ENCODE assay signal across 22 cellular contexts in the genomic region with DNA sequence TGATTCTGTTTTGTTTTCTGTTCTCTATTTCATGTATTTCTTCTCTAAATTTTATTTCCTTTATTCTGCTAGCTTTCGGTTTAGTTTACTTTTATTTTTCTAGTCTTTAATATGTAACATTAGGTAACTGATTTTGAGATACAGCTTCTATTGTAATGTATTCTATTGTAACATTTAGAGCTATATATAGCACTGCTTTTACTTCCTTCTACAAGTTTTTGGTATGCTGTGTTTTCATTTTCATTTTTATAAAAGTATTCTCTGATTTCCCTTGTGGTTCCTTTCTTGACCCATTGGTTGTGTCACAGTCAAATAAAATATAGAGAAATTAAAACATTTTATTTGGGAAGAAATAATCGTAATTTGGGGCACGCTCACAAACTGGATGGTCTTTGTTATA. TPM values are rescaled to one million over a fixed set of nuclear protein-coding genes. Genes with fewer than 3 reads are reported as not detected.
A peak's percentile ranks its signal among the peaks of the same experiment; 100 is the strongest.
DNase-seq lines count a peak whose midpoint lies in the region; ATAC-seq and TF ChIP-seq lines count a peak whose summit lies in the region.
"Had no signal": no experiment of that assay in that cellular context is flagged by ENCODE, and none has a peak within 500 bp of the region (broad histone marks: within the 10 kb centered on the region; RNA-seq: fewer than 3 reads in every experiment).

No MANE protein-coding gene starts in this region.

- H3K27me3 ChIP-seq in brain microvascular endothelial cell (replicated peaks) (no peaks in the 10 kb centered on the region), BE2C (no peaks in the 10 kb centered on the region)

- H3K4me1 Mint-ChIP-seq in naive B cell: peaks cover 11 to 13% (median 12%) of the 10 kb centered on the region in 3 donors
- H3K4me1 Mint-ChIP-seq: activated T-helper 17 cell treated with anti-CD3 and anti-CD28 coated beads, Interleukin-2, amount 50 U/mL, for 72 hours had no signal

- H3K9me3 Mint-ChIP-seq in naive B cell: peaks cover 0 to 5% (median 0%) of the 10 kb centered on the region in 7 donors
- H3K9me3 Mint-ChIP-seq: activated T-helper 17 cell treated with anti-CD3 and anti-CD28 coated beads, Interleukin-2, amount 50 U/mL, for 72 hours; naive thymus-derived CD4-positive, alpha-beta T cell had no signal

- TF ChIP-seq CTCF in brain microvascular endothelial cell (IDR thresholded peaks at IDR 0.05; ENCODE audit: low read depth, low read length, missing control alignments): no peak
- TF ChIP-seq CTCF in BE2C (IDR thresholded peaks at IDR 0.05; ENCODE audit: low read depth, low read length): no peak

- H3K4me3 ChIP-seq in brain microvascular endothelial cell (ENCODE audit: low read depth, low read length): no peak overlapping the region
- no peak overlapping the region for H3K4me3 ChIP-seq in BE2C (ENCODE audit: low read depth, low read length)
- H3K4me3 ChIP-seq: skin epidermis, thoracic aorta had no signal

- no peaks in the 10 kb centered on the region for H3K36me3 Mint-ChIP-seq in naive B cell
- H3K36me3 Mint-ChIP-seq: naive thymus-derived CD4-positive, alpha-beta T cell had no signal

- no peaks in the 10 kb centered on the region for H3K9me3 ChIP-seq in BE2C
- H3K9me3 ChIP-seq: thoracic aorta had no signal

- H3K36me3 ChIP-seq in brain microvascular endothelial cell (replicated peaks) (no peaks in the 10 kb centered on the region), BE2C (no peaks in the 10 kb centered on the region)
- H3K36me3 ChIP-seq: thoracic aorta had no signal

- in situ Hi-C loops in brain microvascular endothelial cell (cut with HindIII; ENCODE audit: low pct_ligation_motif_present, low sequenced_read_pairs): no loop called here

- H3K4me3 Mint-ChIP-seq in naive B cell: peak overlapping the region in 5 of 8 donors; percentile 4 to 70 (median 6)
- H3K4me3 Mint-ChIP-seq: activated T-helper 17 cell treated with anti-CD3 and anti-CD28 coated beads, Interleukin-2, amount 50 U/mL, for 72 hours; naive thymus-derived CD4-positive, alpha-beta T cell had no signal

- H3K27ac ChIP-seq in brain microvascular endothelial cell: no peak overlapping the region
- H3K27ac ChIP-seq: skin epidermis, thoracic aorta had no signal

- no peak for DNase-seq in naive B cell
- DNase-seq in SW 1271 (lab: John Stamatoyannopoulos, UW): no peak
- no peak for DNase-seq in brain microvascular endothelial cell
- no peak for DNase-seq in stimulated activated CD4-positive, alpha-beta T cell treated with anti-CD3 and anti-CD28 coated beads, Interleukin-4, amount 100 ng/mL, for 1 hour
- DNase-seq in BE2C: no peak
- DNase-seq: activated CD4-positive, CD25-positive, alpha-beta regulatory T cell treated with anti-CD3 and anti-CD28 coated beads, Interleukin-2, amount 50 U/mL, for 72 hours; AML-193; cortex of kidney; islet precursor cell; KBM-7; mammary epithelial cell; naive thymus-derived CD4-positive, alpha-beta T cell; NCI-H1048; NCI-H2081 treated with DMSO at 0.1 percent for 48 hours; NCI-H510A; T-helper 9 cell had no signal

- ATAC-seq in GM18861 (IDR thresholded peaks at IDR 0.05; ENCODE audit: unreplicated experiment) (peak; percentile 62), GM21515 (IDR thresholded peaks at IDR 0.05; ENCODE audit: unreplicated experiment) (peak; percentile 55), HG03342 (IDR thresholded peaks at IDR 0.05; ENCODE audit: unreplicated experiment) (peak; percentile 62), naive B cell (ENCODE audit: low read depth in 2 of 2) (peak in 1 of 2 donors; percentile 32)
- ATAC-seq: activated T-helper 17 cell treated with anti-CD3 and anti-CD28 coated beads, Interleukin-2, amount 50 U/mL, for 72 hours; naive thymus-derived CD4-positive, alpha-beta T cell had no signal

- no peaks in the 10 kb centered on the region for H3K4me1 ChIP-seq in BE2C

- H3K27ac Mint-ChIP-seq in naive B cell: peak overlapping the region; percentile 31 to 98 (median 70)
- H3K27ac Mint-ChIP-seq: activated T-helper 17 cell treated with anti-CD3 and anti-CD28 coated beads, Interleukin-2, amount 50 U/mL, for 72 hours; naive thymus-derived CD4-positive, alpha-beta T cell had no signal

- H3K27me3 Mint-ChIP-seq in naive B cell: no peaks in the 10 kb centered on the region
- H3K27me3 Mint-ChIP-seq: activated T-helper 17 cell treated with anti-CD3 and anti-CD28 coated beads, Interleukin-2, amount 50 U/mL, for 72 hours; naive thymus-derived CD4-positive, alpha-beta T cell had no signal

RNA-seq across cellular contexts. Expression of gene CT47A1, which starts 13.9 kb away (rescaled TPM):
- polyA plus RNA-seq in naive B cell (ENCODE audit: low read depth in 6 of 6): not detected
- polyA plus RNA-seq in BE2C (2012; ENCODE audit: insufficient read depth, insufficient read length, low read depth): not detected
- polyA plus RNA-seq: mammary epithelial cell; naive thymus-derived CD4-positive, alpha-beta T cell had no signal

RNA-seq across cellular contexts. Expression of gene CT47A2, which starts 18.7 kb away (rescaled TPM):
- not detected for polyA plus RNA-seq in naive B cell (ENCODE audit: low read depth in 6 of 6)
- not detected for polyA plus RNA-seq in BE2C (2012; ENCODE audit: insufficient read depth, insufficient read length, low read depth)
- polyA plus RNA-seq: mammary epithelial cell; naive thymus-derived CD4-positive, alpha-beta T cell had no signal

RNA-seq across cellular contexts. Expression of gene CT47A3, which starts 23.5 kb away (rescaled TPM):
- polyA plus RNA-seq in naive B cell (ENCODE audit: low read depth in 6 of 6): not detected
- not detected for polyA plus RNA-seq in BE2C (2012; ENCODE audit: insufficient read depth, insufficient read length, low read depth)
- polyA plus RNA-seq: mammary epithelial cell; naive thymus-derived CD4-positive, alpha-beta T cell had no signal

RNA-seq across cellular contexts. Expression of gene CT47A4, which starts 28.4 kb away (rescaled TPM):
- polyA plus RNA-seq in naive B cell (ENCODE audit: low read depth in 6 of 6): not detected
- polyA plus RNA-seq in BE2C (2012; ENCODE audit: insufficient read depth, insufficient read length, low read depth): not detected
- polyA plus RNA-seq: mammary epithelial cell; naive thymus-derived CD4-positive, alpha-beta T cell had no signal

RNA-seq across cellular contexts. Expression of gene CT47A5, which starts 33.3 kb away (rescaled TPM):
- not detected for polyA plus RNA-seq in naive B cell (ENCODE audit: low read depth in 6 of 6)
- polyA plus RNA-seq in BE2C (2012; ENCODE audit: insufficient read depth, insufficient read length, low read depth): not detected
- polyA plus RNA-seq: mammary epithelial cell; naive thymus-derived CD4-positive, alpha-beta T cell had no signal
